Comparison of ENCODE assay signal across 35 cellular contexts in genomic region chr3:88321696-88322095, GRCh38.
A peak's percentile ranks its signal among the peaks of the same experiment; 100 is the strongest.
DNase-seq lines count a peak whose midpoint lies in the region; ATAC-seq, FAIRE-seq and TF ChIP-seq lines count a peak whose summit lies in the region.
"Had no signal": no experiment of that assay in that cellular context is flagged by ENCODE, and none has a peak within 500 bp of the region (broad histone marks: within the 10 kb centered on the region; RNA-seq: fewer than 3 reads in every experiment).

No MANE protein-coding gene starts in this region.

- H3K27ac ChIP-seq in lower lobe of right lung (no peak overlapping the region), pancreas (no peak overlapping the region)
- H3K27ac ChIP-seq: BLaER1, colonic mucosa, HL-60, KMS-11, Peyer's patch, SJCRH30, upper lobe of left lung had no signal

- no peak for ATAC-seq in lower lobe of right lung
- no peak for ATAC-seq in pancreas
- ATAC-seq: HCT116; left ventricle myocardium superior; naive thymus-derived CD4-positive, alpha-beta T cell; stimulated activated memory B cell treated with anti-CD40 and anti-IgM and Interleukin-4, amounts not matched to agents 10 μg/mL and 1 μg/mL and 100 μg/mL, for 72 hours had no signal

- H3K4me3 ChIP-seq in choroid plexus epithelial cell (ENCODE audit: low read depth, low read length), result no peak overlapping the region
- no peak overlapping the region for H3K4me3 ChIP-seq in lower lobe of right lung
- H3K4me3 ChIP-seq in pancreas, result no peak overlapping the region
- H3K4me3 ChIP-seq: BLaER1, colonic mucosa, Peyer's patch, SJCRH30, upper lobe of left lung had no signal

- no peaks in the 10 kb centered on the region for H3K36me3 Mint-ChIP-seq in progenitor cell of endocrine pancreas (ENCODE audit: insufficient read depth)
- H3K36me3 Mint-ChIP-seq: activated naive CD4-positive, alpha-beta T cell treated with anti-CD3 and anti-CD28 coated beads, Interleukin-2, amount 50 U/mL, for 72 hours; mesothelial cell of epicardium; naive thymus-derived CD4-positive, alpha-beta T cell; stimulated activated memory B cell treated with anti-CD40 and anti-IgM and Interleukin-4, amounts not matched to agents 10 μg/mL and 1 μg/mL and 100 μg/mL, for 72 hours had no signal

- no peaks in the 10 kb centered on the region for H3K36me3 ChIP-seq in lower lobe of right lung
- no peaks in the 10 kb centered on the region for H3K36me3 ChIP-seq in pancreas
- H3K36me3 ChIP-seq: BLaER1, colonic mucosa, Peyer's patch, SJCRH30, upper lobe of left lung had no signal

- H3K4me1 ChIP-seq in lower lobe of right lung (no peaks in the 10 kb centered on the region), pancreas (no peaks in the 10 kb centered on the region)
- H3K4me1 ChIP-seq: BLaER1, colonic mucosa, Peyer's patch, upper lobe of left lung had no signal

- peak; percentile 2 for DNase-seq in H4 (ENCODE audit: low spot score)
- DNase-seq in NCI-H748 (lab: John Stamatoyannopoulos, UW; ENCODE audit: unreplicated experiment), result peak; percentile 51
- peak; percentile 67 for DNase-seq in choroid plexus epithelial cell (ENCODE audit: low read depth)
- no peak for DNase-seq in progenitor cell of endocrine pancreas (ENCODE audit: low spot score, unreplicated experiment)
- DNase-seq in lower lobe of right lung, result no peak
- DNase-seq in T-helper 9 cell, result no peak
- DNase-seq in pancreas, result no peak
- DNase-seq in activated CD4-positive, CD25-positive, alpha-beta regulatory T cell treated with anti-CD3 and anti-CD28 coated beads, Interleukin-2, amount 50 U/mL, for 72 hours, result no peak
- DNase-seq: activated CD4-positive, alpha-beta T cell treated with anti-CD3 and anti-CD28 coated beads for 4 hours; activated CD8-positive, alpha-beta memory T cell treated with anti-CD3 and anti-CD28 coated beads for 24 hours; activated T-cell treated with anti-CD3 and anti-CD28 coated beads for 4 hours; colonic mucosa; COR-L47; DMS79; effector CD8-positive, alpha-beta T cell; islet precursor cell; left ventricle myocardium superior; naive thymus-derived CD4-positive, alpha-beta T cell; NCI-H1436; NCI-H2171; NCI-H510A; nucleus accumbens; Peyer's patch; substantia nigra; SW 1271; upper lobe of left lung had no signal

- H3K9me3 ChIP-seq in lower lobe of right lung (no peaks in the 10 kb centered on the region), pancreas (no peaks in the 10 kb centered on the region)
- H3K9me3 ChIP-seq: BLaER1, colonic mucosa, Peyer's patch, SJCRH30, upper lobe of left lung had no signal

- H3K4me3 Mint-ChIP-seq in progenitor cell of endocrine pancreas (ENCODE audit: low read depth), result no peak overlapping the region
- H3K4me3 Mint-ChIP-seq: mesothelial cell of epicardium; naive thymus-derived CD4-positive, alpha-beta T cell; stimulated activated memory B cell treated with anti-CD40 and anti-IgM and Interleukin-4, amounts not matched to agents 10 μg/mL and 1 μg/mL and 100 μg/mL, for 72 hours had no signal

- H3K27ac Mint-ChIP-seq in progenitor cell of endocrine pancreas, result peak overlapping the region; percentile 26
- H3K27ac Mint-ChIP-seq: activated naive CD4-positive, alpha-beta T cell treated with anti-CD3 and anti-CD28 coated beads, Interleukin-2, amount 50 U/mL, for 72 hours; mesothelial cell of epicardium; stimulated activated memory B cell treated with anti-CD40 and anti-IgM and Interleukin-4, amounts not matched to agents 10 μg/mL and 1 μg/mL and 100 μg/mL, for 72 hours had no signal

- no peaks in the 10 kb centered on the region for H3K9me3 Mint-ChIP-seq in progenitor cell of endocrine pancreas (ENCODE audit: low read depth)

- TF ChIP-seq CTCF in choroid plexus epithelial cell (conservative IDR thresholded peaks at IDR 0.05; ENCODE audit: low read depth, low read length), result no peak
- no peak for TF ChIP-seq CTCF in progenitor cell of endocrine pancreas (IDR thresholded peaks at IDR 0.05; ENCODE audit: unreplicated experiment)
- no peak for TF ChIP-seq CTCF in lower lobe of right lung (IDR thresholded peaks at IDR 0.05)
- TF ChIP-seq CTCF in pancreas (IDR thresholded peaks at IDR 0.05), result no peak

- H3K27me3 ChIP-seq in lower lobe of right lung (ENCODE audit: low read depth) (no peaks in the 10 kb centered on the region), pancreas (no peaks in the 10 kb centered on the region)
- H3K27me3 ChIP-seq: BLaER1, colonic mucosa, Peyer's patch, SJCRH30, upper lobe of left lung had no signal

- no peaks in the 10 kb centered on the region for H3K27me3 Mint-ChIP-seq in progenitor cell of endocrine pancreas
- H3K27me3 Mint-ChIP-seq: stimulated activated memory B cell treated with anti-CD40 and anti-IgM and Interleukin-4, amounts not matched to agents 10 μg/mL and 1 μg/mL and 100 μg/mL, for 72 hours had no signal

- peaks cover 6% of the 10 kb centered on the region for H3K4me1 Mint-ChIP-seq in progenitor cell of endocrine pancreas (ENCODE audit: low read depth)
- H3K4me1 Mint-ChIP-seq: stimulated activated memory B cell treated with anti-CD40 and anti-IgM and Interleukin-4, amounts not matched to agents 10 μg/mL and 1 μg/mL and 100 μg/mL, for 72 hours had no signal

- 27 to 42% methylated on average over 2 of the region's 2 CpGs for WGBS in pancreas, 2 donors

- FAIRE-seq in pancreas (lab: Jason Lieb, UNC), result no peak
- FAIRE-seq: G401.6 had no signal

- intact Hi-C loops in lower lobe of right lung (cut with DNase I) (no loop called here), pancreas (cut with DNase I) (no loop called here)

Comparison
In these comparisons a context has a peak if more than half of its experiments do, and no peak if none do; other contexts are left out.
1. DNase-seq: peak in H4 (single experiment), NCI-H748 (single experiment) and choroid plexus epithelial cell (single experiment); none in progenitor cell of endocrine pancreas (single experiment), lower lobe of right lung (single experiment), T-helper 9 cell (single experiment), pancreas (0 of 6) and activated CD4-positive, CD25-positive, alpha-beta regulatory T cell treated with anti-CD3 and anti-CD28 coated beads, Interleukin-2, amount 50 U/mL, for 72 hours (single experiment).